In the genomic region with DNA sequence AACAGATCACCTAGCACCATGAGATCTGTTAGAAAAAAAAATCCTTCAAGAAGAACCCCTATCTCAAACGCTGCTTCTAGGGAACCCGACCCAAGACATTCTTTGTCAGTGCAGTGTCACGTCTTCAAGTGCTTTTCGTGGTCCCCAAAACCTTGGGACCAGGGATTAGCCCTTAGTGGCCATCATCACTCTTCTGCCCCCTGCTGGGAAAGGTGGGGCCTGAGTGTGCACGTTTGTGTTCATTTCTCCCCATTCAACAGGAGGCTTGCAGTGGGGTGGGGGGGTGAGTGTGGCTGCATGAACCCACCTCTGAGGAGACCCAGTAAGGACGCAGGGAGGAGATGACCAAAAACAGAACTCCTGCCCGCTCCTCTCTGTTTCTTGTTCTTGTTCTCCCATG, we compare ENCODE assay signal across 1 cellular context.
TF ChIP-seq lines count a peak whose summit lies in the region.

No MANE protein-coding gene starts in this region.

TF ChIP-seq in HepG2, 621 proteins besides CTCF, POLR2A, EP300 and RAD21:
- no peak for TF ChIP-seq ZNF839 (CRISPR knock-in tag; IDR thresholded peaks at IDR 0.05; ENCODE audit: borderline replicate concordance)
- TF ChIP-seq YEATS2 (CRISPR knock-in tag; IDR thresholded peaks at IDR 0.05; ENCODE audit: borderline replicate concordance), result no peak
- TF ChIP-seq ZNF543 (CRISPR knock-in tag; IDR thresholded peaks at IDR 0.05), result no peak
